In the genomic region with DNA sequence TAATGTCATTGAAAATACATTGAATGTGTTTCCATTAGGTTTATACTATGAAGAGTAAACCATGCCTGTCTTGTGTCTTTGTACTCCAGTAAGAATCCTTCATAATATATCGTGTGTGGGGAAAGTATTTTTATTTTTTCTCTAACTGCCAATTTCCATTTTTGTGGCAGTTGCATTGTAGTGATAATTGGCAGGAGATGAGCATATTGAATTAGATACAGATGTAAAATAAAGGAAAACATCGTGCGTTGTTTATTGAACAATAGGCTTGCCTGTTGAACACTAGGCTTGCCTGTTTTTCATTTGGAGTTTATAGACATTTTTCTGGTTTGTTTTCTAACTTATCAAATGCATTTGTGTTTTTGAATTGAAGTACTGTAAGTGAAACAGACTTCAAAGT, we compare ENCODE assay signal across 1 cellular context.
TF ChIP-seq lines count a peak whose summit lies in the region.

No MANE protein-coding gene starts in this region.

TF ChIP-seq in GM23338, 12 proteins besides CTCF, POLR2A, EP300 and RAD21 (continued from another document):
- TF ChIP-seq POLR2AphosphoS5 (IDR thresholded peaks at IDR 0.05; ENCODE audit: low read depth) (no peak), ZNF331 (CRISPR knock-in tag; IDR thresholded peaks at IDR 0.05; ENCODE audit: low read depth) (no peak), ZNF114 (CRISPR knock-in tag; IDR thresholded peaks at IDR 0.05) (no peak), STAT1 (IDR thresholded peaks at IDR 0.05; ENCODE audit: unreplicated experiment) (no peak)
- TF ChIP-seq, protein P1, sequence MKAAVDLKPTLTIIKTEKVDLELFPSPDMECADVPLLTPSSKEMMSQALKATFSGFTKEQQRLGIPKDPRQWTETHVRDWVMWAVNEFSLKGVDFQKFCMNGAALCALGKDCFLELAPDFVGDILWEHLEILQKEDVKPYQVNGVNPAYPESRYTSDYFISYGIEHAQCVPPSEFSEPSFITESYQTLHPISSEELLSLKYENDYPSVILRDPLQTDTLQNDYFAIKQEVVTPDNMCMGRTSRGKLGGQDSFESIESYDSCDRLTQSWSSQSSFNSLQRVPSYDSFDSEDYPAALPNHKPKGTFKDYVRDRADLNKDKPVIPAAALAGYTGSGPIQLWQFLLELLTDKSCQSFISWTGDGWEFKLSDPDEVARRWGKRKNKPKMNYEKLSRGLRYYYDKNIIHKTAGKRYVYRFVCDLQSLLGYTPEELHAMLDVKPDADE (IDR thresholded peaks at IDR 0.05): no peak
